ENCODE assay signal across 9 cellular contexts in genomic region chr2:64945973-64946736, GRCh38. TPM values are rescaled to one million over a fixed set of nuclear protein-coding genes. Genes with fewer than 3 reads are reported as not detected.
DNase-seq lines count a peak whose midpoint lies in the region; ATAC-seq, FAIRE-seq and TF ChIP-seq lines count a peak whose summit lies in the region.
"Had no signal": no experiment of that assay in that cellular context is flagged by ENCODE, and none has a peak within 500 bp of the region (broad histone marks: within the 10 kb centered on the region; RNA-seq: fewer than 3 reads in every experiment).

No MANE protein-coding gene starts in this region.

- H3K27me3 ChIP-seq in MM.1S (replicated peaks; ENCODE audit: insufficient read depth, low read length) (no peaks in the 10 kb centered on the region), thymus (ENCODE audit: control insufficient read depth, insufficient read depth) (no peaks in the 10 kb centered on the region)
- H3K27me3 ChIP-seq: heart left ventricle had no signal

- WGBS in thymus, result 22% methylated on average over 14 of the region's 14 CpGs

- intact Hi-C loops in mucosa of descending colon (cut with DNase I, micrococcal nuclease) (no loop called here), MCF 10A (cut with micrococcal nuclease) (no loop called here)

- H3K4me3 ChIP-seq in MM.1S (ENCODE audit: low read length) (peak overlapping the region; percentile 46), mucosa of descending colon (no peak overlapping the region), thymus (ENCODE audit: low read length) (peak overlapping the region; percentile 37)

- H3K9me3 Mint-ChIP-seq in MCF 10A (ENCODE audit: unreplicated experiment), result no peaks in the 10 kb centered on the region

- H3K4me1 ChIP-seq in MM.1S (ENCODE audit: low read length) (peaks cover 49% of the 10 kb centered on the region), mucosa of descending colon (ENCODE audit: low read depth) (no peaks in the 10 kb centered on the region), thymus (ENCODE audit: control insufficient read depth, insufficient read depth, low read length) (peaks cover 36% of the 10 kb centered on the region)

- peaks cover 25% of the 10 kb centered on the region for H3K4me1 Mint-ChIP-seq in MCF 10A (ENCODE audit: insufficient read depth, unreplicated experiment)

- H3K4me2 ChIP-seq in MM.1S (ENCODE audit: low read depth, low read length), result peak overlapping the region; percentile 91

- no peaks in the 10 kb centered on the region for H3K9me2 ChIP-seq in MM.1S (replicated peaks; ENCODE audit: insufficient read depth, low read length)

- H3K9me3 ChIP-seq in MM.1S (replicated peaks; ENCODE audit: insufficient read depth, low read length) (no peaks in the 10 kb centered on the region), mucosa of descending colon (no peaks in the 10 kb centered on the region), thymus (ENCODE audit: control insufficient read depth) (no peaks in the 10 kb centered on the region)
- H3K9me3 ChIP-seq: heart left ventricle had no signal

- no peak overlapping the region for H3K27ac Mint-ChIP-seq in MCF 10A (ENCODE audit: low read depth, unreplicated experiment)

- H3K9ac ChIP-seq in MM.1S (ENCODE audit: low read length), result peak overlapping the region; percentile 59

- H3K36me3 ChIP-seq in MM.1S (replicated peaks; ENCODE audit: insufficient read depth, low read length), result no peaks in the 10 kb centered on the region
- no peaks in the 10 kb centered on the region for H3K36me3 ChIP-seq in mucosa of descending colon (ENCODE audit: low read depth)
- no peaks in the 10 kb centered on the region for H3K36me3 ChIP-seq in thymus (ENCODE audit: control insufficient read depth, insufficient read depth)
- H3K36me3 ChIP-seq: heart left ventricle had no signal

- BruUV-seq in MCF 10A (replicated peaks; lab: Mats Ljungman, UMichigan), result no TSS peak

- H4K20me1 ChIP-seq in MM.1S (ENCODE audit: insufficient read depth, low read length), result no peaks in the 10 kb centered on the region

- no peaks in the 10 kb centered on the region for H3K27me3 Mint-ChIP-seq in MCF 10A (ENCODE audit: insufficient read depth, unreplicated experiment)

- no peak for FAIRE-seq in urothelium cell line (lab: Jason Lieb, UNC)

- no peaks in the 10 kb centered on the region for H3K79me2 ChIP-seq in MM.1S (ENCODE audit: low read length)

- peak; percentile 89 for ATAC-seq in GM21723 (IDR thresholded peaks at IDR 0.05; ENCODE audit: unreplicated experiment)
- ATAC-seq in mucosa of descending colon, result peak; percentile 88

- TF ChIP-seq CTCF in GM10248 (IDR thresholded peaks at IDR 0.05; ENCODE audit: control extremely low read depth, extremely low read depth, low read depth, missing control alignments) (no peak), MM.1S (IDR thresholded peaks at IDR 0.05; ENCODE audit: low read length) (no peak), mucosa of descending colon (IDR thresholded peaks at IDR 0.05) (no peak), MCF 10A (IDR thresholded peaks at IDR 0.05; ENCODE audit: unreplicated experiment) (no peak)

- peak overlapping the region; percentile 90 for H3K27ac ChIP-seq in MM.1S (ENCODE audit: low read length)
- H3K27ac ChIP-seq in thymus (ENCODE audit: low read depth), result peak overlapping the region; percentile 82

- DNase-seq in GM10248 (ENCODE audit: extremely low spot score) (peak; percentile 80), MM.1S (peak; percentile 86), activated T-cell treated with anti-CD3 and anti-CD28 coated beads for 24 hours (ENCODE audit: low read depth) (peak; percentile 49), mucosa of descending colon (peak; percentile 63 to 80 (median 66)), MCF 10A (ENCODE audit: unreplicated experiment) (no peak), urothelium cell line (ENCODE audit: low spot score) (no peak)
- DNase-seq: heart left ventricle had no signal

- CTCF ChIA-PET in GM10248 (lab: Yijun Ruan, JAX), result interaction anchor here (0.8 to 19.3 kb wide), 11 partner anchors 8 to 45 kb away, joined by 3 to 277 read pairs (median 5); no protein-coding TSS in a partner anchor
- CTCF ChIA-PET in MCF 10A (lab: Yijun Ruan, JAX), result interaction anchor here (0.6 to 1.1 kb wide), 2 partner anchors 33 to 41 kb away, joined by 3 to 5 read pairs; no protein-coding TSS in a partner anchor

- POLR2A ChIA-PET in GM10248 (lab: Yijun Ruan, JAX) (interaction anchor here (0.6 to 0.8 kb wide), 3 partner anchors 30 to 42 kb away, joined by 3 to 9 read pairs (median 4); no protein-coding TSS in a partner anchor), MCF 10A (lab: Yijun Ruan, JAX) (no interaction called here)

- peak overlapping the region; percentile 63 for H2AFZ ChIP-seq in MM.1S (ENCODE audit: low read length)

- H3K36me3 Mint-ChIP-seq in MCF 10A (ENCODE audit: insufficient read depth, unreplicated experiment), result no peaks in the 10 kb centered on the region

- peaks cover 25% of the 10 kb centered on the region for H3F3A ChIP-seq in MM.1S (ENCODE audit: insufficient read depth, low read length)

- no peak overlapping the region for H3K4me3 Mint-ChIP-seq in MCF 10A (ENCODE audit: unreplicated experiment)

RNA-seq across cellular contexts. Expression of gene SLC1A4, which starts 43.0 kb away (rescaled TPM):
- total RNA-seq in mucosa of descending colon (10 to 100 TPM in 1 of 3 donors, 1 to 10 TPM in 2; 8.2 to 14.7 (median 8.4) TPM), MCF 10A (2022) (29.6 and 36.0 TPM in 2 replicates)
- polyA plus RNA-seq in thymus, result 4.9 TPM

Comparison
In these comparisons a context has a peak if more than half of its experiments do, and no peak if none do; other contexts are left out.
1. DNase-seq: peak in GM10248 (single experiment), MM.1S (single experiment), activated T-cell treated with anti-CD3 and anti-CD28 coated beads for 24 hours (single experiment) and mucosa of descending colon (3 of 3); none in MCF 10A (single experiment) and urothelium cell line (single experiment).